ENCODE assay signal across 15 cellular contexts in genomic region chr5:149675467-149676201, GRCh38. TPM values are rescaled to one million over a fixed set of nuclear protein-coding genes. Genes with fewer than 3 reads are reported as not detected.
DNase-seq lines count a peak whose midpoint lies in the region; ATAC-seq and TF ChIP-seq lines count a peak whose summit lies in the region.
"Had no signal": no experiment of that assay in that cellular context is flagged by ENCODE, and none has a peak within 500 bp of the region (broad histone marks: within the 10 kb centered on the region; RNA-seq: fewer than 3 reads in every experiment).

No MANE protein-coding gene starts in this region.

- H3K27ac ChIP-seq in upper lobe of left lung, result no peak overlapping the region

- DNase-seq in activated CD8-positive, alpha-beta memory T cell treated with anti-CD3 and anti-CD28 coated beads, Interleukin-2, amount 50 U/mL, for 48 hours, result peak; percentile 10
- no peak for DNase-seq in activated CD8-positive, alpha-beta memory T cell treated with anti-CD3 and anti-CD28 coated beads, Interleukin-2, amount 50 U/mL, for 4 hours
- DNase-seq in dermis microvascular lymphatic vessel endothelial cell (ENCODE audit: low read depth in 2 of 2) (peak; percentile 50 to 70), left colon (peak; percentile 86 to 96), upper lobe of left lung (peak in 1 of 2 donors; percentile 61), NOMO-1 treated with dmso at 0.1 percent for 144 hours (lab: John Stamatoyannopoulos, UW; ENCODE audit: unreplicated experiment) (no peak)
- DNase-seq in stimulated activated naive CD8-positive, alpha-beta T cell treated with anti-CD3 and anti-CD28 coated beads, Interleukin-15, Interleukin-2, amounts not matched to agents 100 U/mL and 50 U/mL, for 24 hours, result no peak
- DNase-seq: activated CD4-positive, alpha-beta T cell treated with anti-CD3 and anti-CD28 coated beads, Interleukin-2, amount 50 U/mL, for 48 hours; activated effector memory CD4-positive, alpha-beta T cell treated with anti-CD3 and anti-CD28 coated beads, Interleukin-2, amount 50 U/mL, for 16 hours; DND-41; NCI-H187 treated with DMSO at 0.1 percent for 48 hours; PC-3; stimulated activated CD4-positive, alpha-beta T cell treated with anti-CD3 and anti-CD28 coated beads, Interleukin-12 subunit alpha, Interleukin-12 subunit beta, amount 100 ng/mL, for 4 hours had no signal

- TF ChIP-seq POLR2A in upper lobe of left lung (IDR thresholded peaks at IDR 0.05), result no peak

- TF ChIP-seq CTCF in upper lobe of left lung (IDR thresholded peaks at IDR 0.05), result no peak

- 28 to 35% methylated on average over 13 of the region's 13 CpGs for WGBS in upper lobe of left lung, 2 donors

- peaks cover 0 to 23% (median 11%) of the 10 kb centered on the region in 4 donors for H3K4me1 ChIP-seq in upper lobe of left lung
- H3K4me1 ChIP-seq: HAP-1 had no signal

- no peak for TF ChIP-seq EP300 in upper lobe of left lung (IDR thresholded peaks at IDR 0.05)

- H3K9me3 ChIP-seq in upper lobe of left lung, result peaks cover 0 to 5% (median 0%) of the 10 kb centered on the region in 4 donors

- intact Hi-C loops in left colon (cut with DNase I, micrococcal nuclease), result no loop called here

- H3K4me3 ChIP-seq in upper lobe of left lung, result no peak overlapping the region
- H3K4me3 ChIP-seq: HAP-1 had no signal

- ATAC-seq in left colon (peak; percentile 83), upper lobe of left lung (ENCODE audit: low FRiP score in 2 of 2) (peak; percentile 12 to 58), HG03342 (IDR thresholded peaks at IDR 0.05; ENCODE audit: unreplicated experiment) (no peak)
- no peak for ATAC-seq in stimulated activated naive CD8-positive, alpha-beta T cell treated with anti-CD3 and anti-CD28 coated beads, Interleukin-15, Interleukin-2, amounts not matched to agents 100 U/mL and 50 U/mL, for 24 hours
- ATAC-seq: PC-3 had no signal

- no peaks in the 10 kb centered on the region for H3K36me3 ChIP-seq in upper lobe of left lung
- H3K36me3 ChIP-seq: HAP-1 had no signal

- H3K27me3 ChIP-seq in upper lobe of left lung, result no peaks in the 10 kb centered on the region

RNA-seq across cellular contexts. Expression of gene PPARGC1B, which starts 54.5 kb away (rescaled TPM):
- total RNA-seq in dermis microvascular lymphatic vessel endothelial cell, result 1.8 and 2.8 TPM in 2 replicates
- 10 to 100 TPM; 25.7 to 60.8 TPM for total RNA-seq in left colon
- 10 to 100 TPM in 2 of 6 donors, 1 to 10 TPM in 4; 3.8 to 21.0 (median 9.1) TPM for total RNA-seq in upper lobe of left lung

Comparison
In these comparisons a context has a peak if more than half of its experiments do, and no peak if none do; other contexts are left out.
1. DNase-seq: peak in activated CD8-positive, alpha-beta memory T cell treated with anti-CD3 and anti-CD28 coated beads, Interleukin-2, amount 50 U/mL, for 48 hours (single experiment), dermis microvascular lymphatic vessel endothelial cell (2 of 2) and left colon (2 of 2); none in activated CD8-positive, alpha-beta memory T cell treated with anti-CD3 and anti-CD28 coated beads, Interleukin-2, amount 50 U/mL, for 4 hours (single experiment), stimulated activated naive CD8-positive, alpha-beta T cell treated with anti-CD3 and anti-CD28 coated beads, Interleukin-15, Interleukin-2, amounts not matched to agents 100 U/mL and 50 U/mL, for 24 hours (single experiment) and NOMO-1 treated with dmso at 0.1 percent for 144 hours (single experiment).
2. ATAC-seq: peak in left colon (single experiment) and upper lobe of left lung (2 of 2); none in HG03342 (single experiment) and stimulated activated naive CD8-positive, alpha-beta T cell treated with anti-CD3 and anti-CD28 coated beads, Interleukin-15, Interleukin-2, amounts not matched to agents 100 U/mL and 50 U/mL, for 24 hours (single experiment).